ENCODE assay signal across 8 cellular contexts in genomic region chr14:75063491-75064204, GRCh38. TPM values are rescaled to one million over a fixed set of nuclear protein-coding genes. Genes with fewer than 3 reads are reported as not detected.
A peak's percentile ranks its signal among the peaks of the same experiment; 100 is the strongest.
DNase-seq lines count a peak whose midpoint lies in the region; ATAC-seq lines count a peak whose summit lies in the region.

ACYP1 (minus strand) TSS chr14:75064024; CDS start chr14:75063553, 471 bp downstream.

- peaks cover 27% of the 10 kb centered on the region for H3K36me3 Mint-ChIP-seq in activated CD4-positive, alpha-beta T cell treated with anti-CD3 and anti-CD28 coated beads, Interleukin-2, amount 10 ng/mL, durations not matched to agents 7 days and 5 days (ENCODE audit: low read depth)

- DNase-seq in C1 segment of cervical spinal cord (lab: John Stamatoyannopoulos, UW) (peak in 13 of 14 donors; percentile 48 to 90 (median 84)), NCI-H69 (lab: John Stamatoyannopoulos, UW) (peak; percentile 97), cortex of kidney (lab: John Stamatoyannopoulos, UW) (peak; percentile 16), left lobe of liver (ENCODE audit: low spot score) (peak; percentile 95)
- peak; percentile 91 for DNase-seq in activated CD4-positive, alpha-beta T cell treated with anti-CD3 and anti-CD28 coated beads, Interleukin-2, amount 10 ng/mL, durations not matched to agents 7 days and 5 days
- DNase-seq in stimulated activated CD4-positive, alpha-beta T cell treated with anti-CD3 and anti-CD28 coated beads, Interleukin-2, amount 100 ng/mL, for 48 hours: peak; percentile 92 to 93

- POLR2A ChIA-PET in activated CD4-positive, alpha-beta T cell treated with anti-CD3 and anti-CD28 coated beads, Interleukin-2, amount 10 ng/mL, durations not matched to agents 7 days and 5 days (lab: Charles Lee): no interaction called here

- no peaks in the 10 kb centered on the region for H3K27me3 Mint-ChIP-seq in activated CD4-positive, alpha-beta T cell treated with anti-CD3 and anti-CD28 coated beads, Interleukin-2, amount 10 ng/mL, durations not matched to agents 7 days and 5 days

- peak within 1 kb of the TSS; percentile 99 for H3K4me3 Mint-ChIP-seq in activated CD4-positive, alpha-beta T cell treated with anti-CD3 and anti-CD28 coated beads, Interleukin-2, amount 10 ng/mL, durations not matched to agents 7 days and 5 days

- peaks cover 50% of the 10 kb centered on the region for H3K4me1 Mint-ChIP-seq in activated CD4-positive, alpha-beta T cell treated with anti-CD3 and anti-CD28 coated beads, Interleukin-2, amount 10 ng/mL, durations not matched to agents 7 days and 5 days

- ATAC-seq in GM19372 (IDR thresholded peaks at IDR 0.05; ENCODE audit: low read depth, unreplicated experiment) (peak; percentile 97), HG03521 (IDR thresholded peaks at IDR 0.05; ENCODE audit: unreplicated experiment) (peak; percentile 97), left lobe of liver (peak; percentile 99)

- CTCF ChIA-PET in activated CD4-positive, alpha-beta T cell treated with anti-CD3 and anti-CD28 coated beads, Interleukin-2, amount 10 ng/mL, durations not matched to agents 7 days and 5 days (lab: Charles Lee): interaction anchor here (0.5 to 2.4 kb wide), 10 partner anchors 8 to 301 kb away, joined by 3 to 9 read pairs (median 3); no protein-coding TSS in a partner anchor

- no peaks in the 10 kb centered on the region for H3K9me3 Mint-ChIP-seq in activated CD4-positive, alpha-beta T cell treated with anti-CD3 and anti-CD28 coated beads, Interleukin-2, amount 10 ng/mL, durations not matched to agents 7 days and 5 days

- peak within 1 kb of the TSS; percentile 97 for H3K27ac Mint-ChIP-seq in activated CD4-positive, alpha-beta T cell treated with anti-CD3 and anti-CD28 coated beads, Interleukin-2, amount 10 ng/mL, durations not matched to agents 7 days and 5 days

RNA-seq across cellular contexts. Expression of gene ACYP1, which starts in this region (rescaled TPM):
- total RNA-seq in activated CD4-positive, alpha-beta T cell treated with anti-CD3 and anti-CD28 coated beads, Interleukin-2, amount 10 ng/mL, durations not matched to agents 7 days and 5 days: 10 to 100 TPM; 52.4 to 62.0 TPM
- total RNA-seq in left lobe of liver: 3.2 TPM

Comparison
In these comparisons a context has a peak if more than half of its experiments do, and no peak if none do; other contexts are left out.
1. Peak in every context shown above with its lines: DNase-seq and ATAC-seq.
2. RNA of gene ACYP1 (total RNA-seq): 52.4 to 62.0 TPM in activated CD4-positive, alpha-beta T cell treated with anti-CD3 and anti-CD28 coated beads, Interleukin-2, amount 10 ng/mL, durations not matched to agents 7 days and 5 days; 3.2 TPM in left lobe of liver (single experiment); every median in the first group is over 10 times any median in the second.
3. DNase-seq: peak in every context shown above with its lines; median percentile 97 in NCI-H69; 95 in left lobe of liver; 92 in stimulated activated CD4-positive, alpha-beta T cell treated with anti-CD3 and anti-CD28 coated beads, Interleukin-2, amount 100 ng/mL, for 48 hours; 91 in activated CD4-positive, alpha-beta T cell treated with anti-CD3 and anti-CD28 coated beads, Interleukin-2, amount 10 ng/mL, durations not matched to agents 7 days and 5 days; 84 in C1 segment of cervical spinal cord; 16 in cortex of kidney.